Comparison of ENCODE assay signal across 8 cellular contexts in genomic region chr19:29277107-29277506, GRCh38.
A peak's percentile ranks its signal among the peaks of the same experiment; 100 is the strongest.
DNase-seq lines count a peak whose midpoint lies in the region; ATAC-seq lines count a peak whose summit lies in the region.

No MANE protein-coding gene starts in this region.

- H3K4me1 Mint-ChIP-seq in T-helper 17 cell = peaks cover 9% of the 10 kb centered on the region

- H3K27ac Mint-ChIP-seq in T-helper 17 cell = peak overlapping the region; percentile 86

- no peaks in the 10 kb centered on the region for H3K9me3 ChIP-seq in T-helper 17 cell (ENCODE audit: control insufficient read depth, low read length, poor library complexity, severe bottlenecking)

- DNase-seq in activated T-cell treated with anti-CD3 and anti-CD28 coated beads for 1 hour (ENCODE audit: low read depth) (peak; percentile 9), activated T-cell treated with anti-CD3 and anti-CD28 coated beads for 4 hours (no peak), T-helper 17 cell (peak; percentile 16 to 30 (median 27)), LoVo (ENCODE audit: low spot score) (no peak), superior temporal gyrus (ENCODE audit: extremely low spot score) (no peak)
- DNase-seq in effector CD4-positive, alpha-beta T cell = peak; percentile 12
- DNase-seq in stimulated activated CD8-positive, alpha-beta memory T cell treated with anti-CD3 and anti-CD28 coated beads, Interleukin-15, amount 100 ng/mL, for 48 hours (ENCODE audit: low read depth in 2 of 2) = peak; percentile 45 to 54

- ATAC-seq in HG03139 (IDR thresholded peaks at IDR 0.05; ENCODE audit: unreplicated experiment) = peak; percentile 93
- peak; percentile 100 for ATAC-seq in T-helper 17 cell

- H3K27me3 Mint-ChIP-seq in T-helper 17 cell = peaks cover 6% of the 10 kb centered on the region

- H3K36me3 Mint-ChIP-seq in T-helper 17 cell (ENCODE audit: low read depth) = no peaks in the 10 kb centered on the region

- peak overlapping the region; percentile 74 for H3K4me3 Mint-ChIP-seq in T-helper 17 cell

Comparison
In these comparisons a context has a peak if more than half of its experiments do, and no peak if none do; other contexts are left out.
1. DNase-seq: peak in activated T-cell treated with anti-CD3 and anti-CD28 coated beads for 1 hour (single experiment), T-helper 17 cell (3 of 3), effector CD4-positive, alpha-beta T cell (single experiment) and stimulated activated CD8-positive, alpha-beta memory T cell treated with anti-CD3 and anti-CD28 coated beads, Interleukin-15, amount 100 ng/mL, for 48 hours (2 of 2); none in activated T-cell treated with anti-CD3 and anti-CD28 coated beads for 4 hours (single experiment), LoVo (single experiment) and superior temporal gyrus (single experiment).